In the genomic region with DNA sequence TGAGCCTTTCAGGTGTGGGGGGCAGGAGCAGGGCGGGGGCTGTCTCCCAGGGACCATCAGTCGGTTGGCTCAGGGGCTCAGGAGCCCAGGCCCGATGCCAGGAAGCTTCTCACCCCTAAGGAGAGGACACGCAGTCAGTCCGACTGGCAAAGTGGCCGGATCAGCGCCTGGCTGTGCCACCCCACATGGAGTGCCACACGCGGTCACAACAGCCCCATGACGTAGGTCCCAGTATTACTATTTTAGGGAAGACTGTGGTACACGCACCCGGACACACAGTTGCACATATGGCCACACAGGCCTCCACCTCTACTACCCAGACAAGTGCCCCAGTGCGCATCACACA, we compare ENCODE assay signal across 8 cellular contexts. TPM values are rescaled to one million over a fixed set of nuclear protein-coding genes. Genes with fewer than 3 reads are reported as not detected.
A peak's percentile ranks its signal among the peaks of the same experiment; 100 is the strongest.
DNase-seq lines count a peak whose midpoint lies in the region; ATAC-seq and TF ChIP-seq lines count a peak whose summit lies in the region.

No MANE protein-coding gene starts in this region.

- H3K36me3 ChIP-seq in tibial artery, result no peaks in the 10 kb centered on the region

- no peak for DNase-seq in activated CD4-positive, alpha-beta T cell treated with anti-CD3 and anti-CD28 coated beads, Interleukin-2, amount 10 ng/mL, durations not matched to agents 24 days and 14 days
- no peak for DNase-seq in activated CD4-positive, alpha-beta T cell treated with anti-CD3 and anti-CD28 coated beads for 1 hour
- DNase-seq in activated naive CD8-positive, alpha-beta T cell treated with anti-CD3 and anti-CD28 coated beads for 36 hours, result no peak
- DNase-seq in immature natural killer cell, result no peak
- peak in 1 of 2 donors; percentile 71 for DNase-seq in tibial artery
- DNase-seq in SW 1271 (lab: John Stamatoyannopoulos, UW), result no peak
- DNase-seq in NCI-H526 treated with DMSO at 0.1 percent for 48 hours (lab: John Stamatoyannopoulos, UW), result no peak

- H3K27ac ChIP-seq in tibial artery, result no peak overlapping the region

- no peaks in the 10 kb centered on the region for H3K27me3 Mint-ChIP-seq in activated CD4-positive, alpha-beta T cell treated with anti-CD3 and anti-CD28 coated beads, Interleukin-2, amount 10 ng/mL, durations not matched to agents 24 days and 14 days
- no peaks in the 10 kb centered on the region for H3K27me3 Mint-ChIP-seq in activated naive CD8-positive, alpha-beta T cell treated with anti-CD3 and anti-CD28 coated beads for 36 hours
- H3K27me3 Mint-ChIP-seq in immature natural killer cell (ENCODE audit: low read depth in 3 of 3), result peaks cover 1 to 7% (median 5%) of the 10 kb centered on the region in 3 donors

- H3K27ac Mint-ChIP-seq in activated CD4-positive, alpha-beta T cell treated with anti-CD3 and anti-CD28 coated beads, Interleukin-2, amount 10 ng/mL, durations not matched to agents 24 days and 14 days, result peak overlapping the region; percentile 68
- H3K27ac Mint-ChIP-seq in activated naive CD8-positive, alpha-beta T cell treated with anti-CD3 and anti-CD28 coated beads for 36 hours, result peak overlapping the region; percentile 50
- H3K27ac Mint-ChIP-seq in immature natural killer cell, result peak overlapping the region in 1 of 6 donors; percentile 40

- H3K4me3 ChIP-seq in tibial artery, result peak overlapping the region; percentile 64 to 71

- intact Hi-C loops in activated CD4-positive, alpha-beta T cell treated with anti-CD3 and anti-CD28 coated beads, Interleukin-2, amount 10 ng/mL, durations not matched to agents 24 days and 14 days (cut with micrococcal nuclease), result no loop called here
- intact Hi-C loops in tibial artery (cut with DNase I; ENCODE audit: low total_unique reads), result loop anchor here (5.0 kb wide), 1 partner anchor 64 kb away; no protein-coding TSS in a partner anchor

- peak overlapping the region; percentile 91 for H3K4me3 Mint-ChIP-seq in activated CD4-positive, alpha-beta T cell treated with anti-CD3 and anti-CD28 coated beads, Interleukin-2, amount 10 ng/mL, durations not matched to agents 24 days and 14 days
- peak overlapping the region; percentile 84 for H3K4me3 Mint-ChIP-seq in activated naive CD8-positive, alpha-beta T cell treated with anti-CD3 and anti-CD28 coated beads for 36 hours
- H3K4me3 Mint-ChIP-seq in immature natural killer cell, result peak overlapping the region; percentile 81 to 90 (median 88)

- peaks cover 0 to 17% (median 11%) of the 10 kb centered on the region in 4 donors for H3K4me1 ChIP-seq in tibial artery

- no peaks in the 10 kb centered on the region for H3K9me3 ChIP-seq in tibial artery

- H3K9me3 Mint-ChIP-seq in activated CD4-positive, alpha-beta T cell treated with anti-CD3 and anti-CD28 coated beads, Interleukin-2, amount 10 ng/mL, durations not matched to agents 24 days and 14 days, result no peaks in the 10 kb centered on the region
- peaks cover 1% of the 10 kb centered on the region for H3K9me3 Mint-ChIP-seq in activated naive CD8-positive, alpha-beta T cell treated with anti-CD3 and anti-CD28 coated beads for 36 hours
- peaks cover 0 to 3% (median 0%) of the 10 kb centered on the region in 6 donors for H3K9me3 Mint-ChIP-seq in immature natural killer cell

- H3K27me3 ChIP-seq in tibial artery, result no peaks in the 10 kb centered on the region

- no peak for TF ChIP-seq CTCF in tibial artery (IDR thresholded peaks at IDR 0.05)

- H3K4me1 Mint-ChIP-seq in activated CD4-positive, alpha-beta T cell treated with anti-CD3 and anti-CD28 coated beads, Interleukin-2, amount 10 ng/mL, durations not matched to agents 24 days and 14 days, result peaks cover 4% of the 10 kb centered on the region
- H3K4me1 Mint-ChIP-seq in activated naive CD8-positive, alpha-beta T cell treated with anti-CD3 and anti-CD28 coated beads for 36 hours, result peaks cover 4% of the 10 kb centered on the region
- peaks cover 4 to 5% of the 10 kb centered on the region in 2 donors for H3K4me1 Mint-ChIP-seq in immature natural killer cell

- H3K36me3 Mint-ChIP-seq in activated CD4-positive, alpha-beta T cell treated with anti-CD3 and anti-CD28 coated beads, Interleukin-2, amount 10 ng/mL, durations not matched to agents 24 days and 14 days (ENCODE audit: low read depth), result no peaks in the 10 kb centered on the region
- H3K36me3 Mint-ChIP-seq in activated naive CD8-positive, alpha-beta T cell treated with anti-CD3 and anti-CD28 coated beads for 36 hours, result no peaks in the 10 kb centered on the region
- no peaks in the 10 kb centered on the region for H3K36me3 Mint-ChIP-seq in immature natural killer cell

- no peak for ATAC-seq in GM21367 (IDR thresholded peaks at IDR 0.05; ENCODE audit: unreplicated experiment)

RNA-seq across cellular contexts. Expression of a gene that starts 29.3 kb away (rescaled TPM):
- not detected in 2 replicates for total RNA-seq in activated CD4-positive, alpha-beta T cell treated with anti-CD3 and anti-CD28 coated beads, Interleukin-2, amount 10 ng/mL, durations not matched to agents 24 days and 14 days
- total RNA-seq in activated naive CD8-positive, alpha-beta T cell treated with anti-CD3 and anti-CD28 coated beads for 36 hours, result not detected
- under 1 TPM in 1 of 3 donors, not detected in 2; 0.17 TPM for polyA plus RNA-seq in immature natural killer cell
